In the genomic region with DNA sequence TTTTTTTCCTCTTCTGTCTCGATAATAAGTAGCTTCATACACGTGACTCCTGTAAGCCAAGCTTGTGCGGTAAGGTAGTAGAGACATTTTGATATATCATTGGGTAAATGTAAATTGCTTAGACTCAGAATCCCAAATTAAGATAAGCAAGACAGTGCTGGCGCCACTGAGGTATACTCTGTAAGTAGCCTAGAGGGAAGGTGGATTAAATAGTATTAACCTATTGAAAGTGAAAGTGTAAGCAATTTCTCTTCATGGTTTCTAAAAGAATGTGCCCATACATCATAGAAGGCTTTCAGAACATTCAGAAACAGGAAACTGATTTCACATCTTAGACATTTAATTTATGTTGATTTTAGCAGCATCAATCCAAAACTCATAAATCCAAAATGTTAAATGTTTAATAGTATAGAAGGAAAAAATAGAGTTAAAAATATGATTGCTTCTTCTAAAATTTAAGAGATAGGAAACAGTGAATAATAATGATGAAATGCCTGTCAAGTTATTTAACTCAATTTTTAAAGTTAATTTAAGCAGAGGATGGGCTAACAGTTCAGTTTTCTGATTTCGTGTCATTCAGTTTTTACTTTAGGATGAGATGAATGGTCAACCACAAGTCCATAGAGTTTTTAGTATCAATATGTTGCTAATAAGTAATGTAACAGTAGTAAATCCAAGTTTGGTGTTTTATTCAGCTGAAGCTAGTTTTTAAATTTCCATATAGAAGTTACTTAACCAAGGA, we compare ENCODE assay signal across 10 cellular contexts. TPM values are rescaled to one million over a fixed set of nuclear protein-coding genes. Genes with fewer than 3 reads are reported as not detected.
DNase-seq lines count a peak whose midpoint lies in the region; ATAC-seq, FAIRE-seq and TF ChIP-seq lines count a peak whose summit lies in the region.
"Had no signal": no experiment of that assay in that cellular context is flagged by ENCODE, and none has a peak within 500 bp of the region (broad histone marks: within the 10 kb centered on the region; RNA-seq: fewer than 3 reads in every experiment).

No MANE protein-coding gene starts in this region.

- no peak overlapping the region for H3K4me3 ChIP-seq in endothelial cell of umbilical vein (replicated peaks in 1 of 3; ENCODE audit: insufficient read depth in 1 of 3, low read depth in 1 of 3, low read length in 3 of 3)
- H3K4me3 ChIP-seq in psoas muscle, result no peak overlapping the region

- intact Hi-C loops in endothelial cell of umbilical vein (cut with micrococcal nuclease), result loop anchor here (10.0 kb wide), 2 partner anchors 879 to 1259 kb away; partner anchors contain the start of gene MEOX2
- intact Hi-C loops in psoas muscle (cut with DNase I), result loop anchor here (2.0 to 10.0 kb wide), 4 partner anchors 131 to 485 kb away; no protein-coding TSS in a partner anchor

- H4K20me1 ChIP-seq in endothelial cell of umbilical vein (replicated peaks; ENCODE audit: control insufficient read depth, extremely low read depth, insufficient read depth, low read length), result no peaks in the 10 kb centered on the region

- H3K4me1 ChIP-seq in endothelial cell of umbilical vein (ENCODE audit: control insufficient read depth, extremely low read depth, insufficient read depth, low read length) (peaks cover 13% of the 10 kb centered on the region), psoas muscle (no peaks in the 10 kb centered on the region)

- FAIRE-seq in endothelial cell of umbilical vein (lab: Jason Lieb, UNC), result no peak
- FAIRE-seq: astrocyte had no signal

- DNase-seq in EH (ENCODE audit: low read depth) (peak; percentile 20), endothelial cell of umbilical vein (ENCODE audit: low read depth, low spot score) (peak; percentile 41), NCI-H2107 (lab: John Stamatoyannopoulos, UW) (no peak), psoas muscle (no peak), islet precursor cell (no peak)
- no peak for DNase-seq in stimulated activated naive CD4-positive, alpha-beta T cell treated with Interleukin-2 at 50 U/mL for 16 hours (lab: John Stamatoyannopoulos, UW)
- DNase-seq: NK-92 treated with Interleukin-12 subunit alpha and Interleukin-12 subunit beta, amount 100 ng/mL, for 24 hours had no signal

- H3K79me2 ChIP-seq in endothelial cell of umbilical vein (ENCODE audit: control insufficient read depth, insufficient read depth, low read length), result no peaks in the 10 kb centered on the region

- H3K9ac ChIP-seq in endothelial cell of umbilical vein (replicated peaks; ENCODE audit: extremely low read depth, insufficient read depth, low read length), result no peak overlapping the region

- dilution Hi-C loops in endothelial cell of umbilical vein (cut with MboI; ENCODE audit: extremely low pct_ligation_motif_present, low sequenced_read_pairs), result no loop called here

- CTCF ChIA-PET in endothelial cell of umbilical vein (lab: Charles Lee), result interaction anchor here (1.0 to 2.6 kb wide), 3 partner anchors 12 to 497 kb away, joined by 3 to 85 read pairs (median 67); no protein-coding TSS in a partner anchor

- H3K36me3 ChIP-seq in endothelial cell of umbilical vein (ENCODE audit: control insufficient read depth in 2 of 2, extremely low read depth in 1 of 2, insufficient read depth in 2 of 2, low read length in 2 of 2) (no peaks in the 10 kb centered on the region), psoas muscle (ENCODE audit: insufficient read depth in 1 of 2, low read depth in 1 of 2) (no peaks in the 10 kb centered on the region)

- ATAC-seq in GM21526 (IDR thresholded peaks at IDR 0.05; ENCODE audit: low FRiP score, unreplicated experiment) (peak; percentile 83), HG03575 (IDR thresholded peaks at IDR 0.05; ENCODE audit: extremely low read depth, insufficient number of reproducible peaks, low FRiP score, unreplicated experiment) (peak; percentile 79), psoas muscle (no peak)

- H3K9me3 ChIP-seq in endothelial cell of umbilical vein (replicated peaks; ENCODE audit: control insufficient read depth, insufficient read depth, low read length) (no peaks in the 10 kb centered on the region), psoas muscle (no peaks in the 10 kb centered on the region)

- TF ChIP-seq CTCF in endothelial cell of umbilical vein (IDR thresholded peaks at IDR 0.05; ENCODE audit: extremely low read depth in 1 of 2, insufficient read depth in 1 of 2, low read depth in 1 of 2, low read length in 2 of 2) (no peak), psoas muscle (IDR thresholded peaks at IDR 0.05) (no peak)

- no peak overlapping the region for H3K27ac ChIP-seq in endothelial cell of umbilical vein (ENCODE audit: insufficient read depth, low read depth, low read length)
- no peak overlapping the region for H3K27ac ChIP-seq in psoas muscle

- H2AFZ ChIP-seq in endothelial cell of umbilical vein (ENCODE audit: low read depth, low read length), result peak overlapping the region; percentile 50

- H3K4me2 ChIP-seq in endothelial cell of umbilical vein (ENCODE audit: insufficient read depth, low read length), result peak overlapping the region; percentile 4

- 81 to 87% (median 86%) methylated on average over 5 of the region's 5 CpGs for WGBS in psoas muscle, 3 donors

- no peaks in the 10 kb centered on the region for H3K27me3 ChIP-seq in endothelial cell of umbilical vein (ENCODE audit: control insufficient read depth in 2 of 2, insufficient read depth in 2 of 2, low read length in 2 of 2)
- H3K27me3 ChIP-seq in psoas muscle (ENCODE audit: insufficient read depth in 3 of 3, low read length in 2 of 3), result no peaks in the 10 kb centered on the region

- TF ChIP-seq POLR2A in endothelial cell of umbilical vein (IDR thresholded peaks at IDR 0.05; ENCODE audit: low read depth, low read length), result no peak

- POLR2A ChIA-PET in endothelial cell of umbilical vein (lab: Charles Lee), result no interaction called here

- BruUV-seq in endothelial cell of umbilical vein (replicated peaks; lab: Mats Ljungman, UMichigan), result no TSS peak

- H3K9me1 ChIP-seq in endothelial cell of umbilical vein (replicated peaks; ENCODE audit: control insufficient read depth, extremely low read depth, insufficient read depth, low read length), result no peaks in the 10 kb centered on the region

TF ChIP-seq in endothelial cell of umbilical vein, 7 proteins besides CTCF, POLR2A, EP300 and RAD21:
- TF ChIP-seq EZH2 (IDR thresholded peaks at IDR 0.05; ENCODE audit: borderline replicate concordance, low read depth, low read length, severe bottlenecking) (no peak), FOS (IDR thresholded peaks at IDR 0.05; ENCODE audit: borderline replicate concordance, insufficient read depth, low read length) (no peak), POLR2AphosphoS5 (IDR thresholded peaks at IDR 0.05; ENCODE audit: insufficient read depth, low read depth, low read length) (no peak), MYC (IDR thresholded peaks at IDR 0.05; ENCODE audit: low read depth, low read length) (no peak), GATA2 (IDR thresholded peaks at IDR 0.05; ENCODE audit: insufficient read depth, insufficient read length, low read depth, low read length) (no peak), MAX (IDR thresholded peaks at IDR 0.05; ENCODE audit: insufficient read depth, insufficient read length) (no peak)
TF ChIP-seq in endothelial cell of umbilical vein: peak in this region for 0.

RNA-seq across cellular contexts. Expression of gene LRRC72, which starts 36.8 kb away (rescaled TPM):
- total RNA-seq in endothelial cell of umbilical vein (not detected in 2 replicates), psoas muscle (not detected)
- polyA plus RNA-seq in endothelial cell of umbilical vein (not detected in 2 replicates), psoas muscle (not detected)
- polyA plus RNA-seq in endothelial cell of umbilical vein (2011; cell fraction: cytosol; rRNA removed), result not detected in 2 replicates
- not detected in 2 replicates for polyA plus RNA-seq in endothelial cell of umbilical vein (2011; cell fraction: nucleus; rRNA removed)
- polyA plus RNA-seq in endothelial cell of umbilical vein (2012), result not detected in 2 replicates
- polyA minus RNA-seq in endothelial cell of umbilical vein, result not detected in 2 replicates
- not detected for polyA minus RNA-seq in endothelial cell of umbilical vein (2011; cell fraction: cytosol; rRNA and poly(A)+ RNA removed)
- not detected in 2 replicates for polyA minus RNA-seq in endothelial cell of umbilical vein (2011; cell fraction: nucleus; rRNA and poly(A)+ RNA removed)
- total RNA-seq: astrocyte had no signal

Comparison
In these comparisons a context has a peak if more than half of its experiments do, and no peak if none do; other contexts are left out.
1. DNase-seq: peak in EH (single experiment) and endothelial cell of umbilical vein (single experiment); none in stimulated activated naive CD4-positive, alpha-beta T cell treated with Interleukin-2 at 50 U/mL for 16 hours (single experiment), NCI-H2107 (single experiment), psoas muscle (0 of 2) and islet precursor cell (single experiment).
2. ATAC-seq: peak in GM21526 (single experiment) and HG03575 (single experiment); none in psoas muscle (0 of 4).